In genomic region chr7:44194562-44195145, GRCh38 we compare ENCODE assay signal across 28 cellular contexts. TPM values are rescaled to one million over a fixed set of nuclear protein-coding genes. Genes with fewer than 3 reads are reported as not detected.
"Had no signal": no experiment of that assay in that cellular context is flagged by ENCODE, and none has a peak within 500 bp of the region (broad histone marks: within the 10 kb centered on the region; RNA-seq: fewer than 3 reads in every experiment).

No MANE protein-coding gene starts in this region.

- DNase-seq: activated CD4-positive, alpha-beta T cell treated with anti-CD3 and anti-CD28 coated beads, Interleukin-2, amount 10 ng/mL, durations not matched to agents 24 days and 14 days; activated naive CD4-positive, alpha-beta T cell; activated T-cell treated with anti-CD3 and anti-CD28 coated beads, Interleukin-2, amount 50 U/mL, for 1 hour; amniotic stem cell; aorta; central memory CD4-positive, alpha-beta T cell; Kasumi-1; KG1; NCI-H1048; NCI-H1105 treated with DMSO at 0.1 percent for 48 hours; NCI-H1436; NCI-H1694; NCI-H1930; NCI-H2107; NCI-H2171; NCI-H510A; NCI-H526; NCI-H748 treated with DMSO at 0.1 percent for 48 hours; SHP77; SK-N-SH had no signal

- H3K27me3 ChIP-seq: brain microvascular endothelial cell, MG63, SJSA1 had no signal

- H3K4me3 ChIP-seq: MG63, SJSA1 had no signal

- H3K9me3 ChIP-seq: MG63, SJSA1, SK-N-SH had no signal

- H3K36me3 ChIP-seq: brain microvascular endothelial cell, MG63, SJSA1 had no signal

- H3K27ac ChIP-seq: brain microvascular endothelial cell, SJSA1 had no signal

RNA-seq across cellular contexts. Expression of gene MYL7, which starts 53.5 kb away (rescaled TPM):
- total RNA-seq: activated CD4-positive, alpha-beta T cell treated with anti-CD3 and anti-CD28 coated beads, Interleukin-2, amount 10 ng/mL, durations not matched to agents 24 days and 14 days; activated CD8-positive, alpha-beta memory T cell treated with anti-CD3 and anti-CD28 coated beads for 36 hours; activated CD8-positive, alpha-beta T cell treated with anti-CD3 and anti-CD28 coated beads for 36 hours; activated naive CD8-positive, alpha-beta T cell treated with anti-CD3 and anti-CD28 coated beads for 36 hours; activated T-cell treated with anti-CD3 and anti-CD28 coated beads, Interleukin-2, amount 50 U/mL, for 72 hours; activated T-helper 17 cell treated with anti-CD3 and anti-CD28 coated beads, Interleukin-2, amount 50 U/mL, for 72 hours; aorta; SJSA1 had no signal
- polyA plus RNA-seq: SK-N-SH had no signal
